Comparison of ENCODE assay signal across 20 cellular contexts in the genomic region with DNA sequence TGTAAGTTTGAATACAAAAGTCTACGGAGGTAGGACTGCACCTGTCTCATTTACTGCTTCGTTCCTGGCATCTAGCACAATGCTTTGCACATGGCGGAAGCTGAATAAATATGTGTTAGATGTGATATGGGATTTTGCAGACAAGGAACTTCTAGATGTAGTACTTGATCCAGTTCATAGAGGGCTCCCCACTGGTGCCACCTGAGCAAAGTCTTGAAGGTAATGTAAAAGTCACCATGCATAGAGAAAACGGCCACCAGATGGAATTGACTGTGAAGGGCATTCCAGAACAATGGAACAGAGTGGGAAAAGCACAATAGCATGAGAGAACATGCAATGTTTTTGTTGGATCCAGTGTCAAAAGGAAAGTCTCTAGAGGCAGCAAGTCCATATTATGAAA.
"Had no signal": no experiment of that assay in that cellular context is flagged by ENCODE, and none has a peak within 500 bp of the region (broad histone marks: within the 10 kb centered on the region; RNA-seq: fewer than 3 reads in every experiment).

No MANE protein-coding gene starts in this region.

- ATAC-seq: esophagus mucosa; left lung; naive thymus-derived CD8-positive, alpha-beta T cell; WTC11 had no signal

- H3K27ac ChIP-seq: hepatocyte, left lung, prostate gland, spleen, testis, uterus had no signal

- H3K4me3 Mint-ChIP-seq: activated naive CD4-positive, alpha-beta T cell treated with anti-CD3 and anti-CD28 coated beads, Interleukin-2, amount 50 U/mL, for 24 hours; brain; naive thymus-derived CD8-positive, alpha-beta T cell; WTC11 had no signal

- H3K36me3 ChIP-seq: left lung, prostate gland, spleen, uterus had no signal

- H3K27me3 Mint-ChIP-seq: activated naive CD4-positive, alpha-beta T cell treated with anti-CD3 and anti-CD28 coated beads, Interleukin-2, amount 50 U/mL, for 24 hours; brain had no signal

- H3K27ac Mint-ChIP-seq: activated naive CD4-positive, alpha-beta T cell treated with anti-CD3 and anti-CD28 coated beads, Interleukin-2, amount 50 U/mL, for 24 hours; brain; naive thymus-derived CD8-positive, alpha-beta T cell; WTC11 had no signal

- H3K4me1 ChIP-seq: left lung, prostate gland, spleen, testis, uterus had no signal

- H3K4me2 ChIP-seq: hepatocyte had no signal

- H3K9me3 ChIP-seq: left lung, prostate gland, spleen, testis, uterus had no signal

- H3K4me3 ChIP-seq: hepatocyte, left lung, lung, prostate gland, spleen, testis, uterus had no signal

- DNase-seq: activated gamma-delta T cell treated with Interleukin-2 at 50 U/mL for 16 hours; activated T-cell treated with anti-CD3 and anti-CD28 coated beads, Interleukin-2, amount 50 U/mL, for 1 hour; anterior cingulate cortex; foreskin melanocyte; kidney glomerular epithelial cell; left lung; naive thymus-derived CD8-positive, alpha-beta T cell; spleen; stimulated activated CD4-positive, alpha-beta T cell treated with anti-CD3 and anti-CD28 coated beads, Interleukin-4, amount 100 ng/mL, for 1 hour; stimulated activated naive CD4-positive, alpha-beta T cell; testis; trophoblast cell; uterus had no signal

- H3K4me1 Mint-ChIP-seq: activated naive CD4-positive, alpha-beta T cell treated with anti-CD3 and anti-CD28 coated beads, Interleukin-2, amount 50 U/mL, for 24 hours; naive thymus-derived CD8-positive, alpha-beta T cell had no signal

- H3K27me3 ChIP-seq: hepatocyte, left lung, spleen, testis, uterus had no signal

- H3K36me3 Mint-ChIP-seq: activated naive CD4-positive, alpha-beta T cell treated with anti-CD3 and anti-CD28 coated beads, Interleukin-2, amount 50 U/mL, for 24 hours; brain; naive thymus-derived CD8-positive, alpha-beta T cell had no signal
